ENCODE assay signal across 8 cellular contexts in genomic region chr17:74379495-74380085, GRCh38. TPM values are rescaled to one million over a fixed set of nuclear protein-coding genes. Genes with fewer than 3 reads are reported as not detected.
DNase-seq lines count a peak whose midpoint lies in the region; ATAC-seq, FAIRE-seq and TF ChIP-seq lines count a peak whose summit lies in the region.

No MANE protein-coding gene starts in this region.

- no peak overlapping the region for H3K4me3 Mint-ChIP-seq in nephron
- H3K4me3 Mint-ChIP-seq in stimulated activated memory B cell treated with anti-CD40 and anti-IgM and Interleukin-4, amounts not matched to agents 10 μg/mL and 1 μg/mL and 100 μg/mL, for 72 hours, result no peak overlapping the region

- H3K4me3 ChIP-seq in fibroblast of the aortic adventitia (ENCODE audit: low read depth, low read length), result no peak overlapping the region

- no peaks in the 10 kb centered on the region for H3K36me3 Mint-ChIP-seq in nephron (ENCODE audit: low read depth)
- no peaks in the 10 kb centered on the region for H3K36me3 Mint-ChIP-seq in stimulated activated memory B cell treated with anti-CD40 and anti-IgM and Interleukin-4, amounts not matched to agents 10 μg/mL and 1 μg/mL and 100 μg/mL, for 72 hours

- H3K27ac Mint-ChIP-seq in nephron, result no peak overlapping the region
- no peak overlapping the region for H3K27ac Mint-ChIP-seq in stimulated activated memory B cell treated with anti-CD40 and anti-IgM and Interleukin-4, amounts not matched to agents 10 μg/mL and 1 μg/mL and 100 μg/mL, for 72 hours

- peak; percentile 68 for ATAC-seq in GM18498 (IDR thresholded peaks at IDR 0.05; ENCODE audit: unreplicated experiment)
- peak; percentile 87 for ATAC-seq in stimulated activated memory B cell treated with anti-CD40 and anti-IgM and Interleukin-4, amounts not matched to agents 10 μg/mL and 1 μg/mL and 100 μg/mL, for 72 hours
- ATAC-seq in HG03457 (IDR thresholded peaks at IDR 0.05; ENCODE audit: unreplicated experiment), result no peak

- peaks cover 19% of the 10 kb centered on the region for H3K27me3 Mint-ChIP-seq in nephron (ENCODE audit: low read depth)
- peaks cover 22% of the 10 kb centered on the region for H3K27me3 Mint-ChIP-seq in stimulated activated memory B cell treated with anti-CD40 and anti-IgM and Interleukin-4, amounts not matched to agents 10 μg/mL and 1 μg/mL and 100 μg/mL, for 72 hours

- H3K9me3 Mint-ChIP-seq in nephron, result no peaks in the 10 kb centered on the region
- H3K9me3 Mint-ChIP-seq in stimulated activated memory B cell treated with anti-CD40 and anti-IgM and Interleukin-4, amounts not matched to agents 10 μg/mL and 1 μg/mL and 100 μg/mL, for 72 hours, result no peaks in the 10 kb centered on the region

- H3K4me1 Mint-ChIP-seq in nephron, result peaks cover 12% of the 10 kb centered on the region
- H3K4me1 Mint-ChIP-seq in stimulated activated memory B cell treated with anti-CD40 and anti-IgM and Interleukin-4, amounts not matched to agents 10 μg/mL and 1 μg/mL and 100 μg/mL, for 72 hours, result no peaks in the 10 kb centered on the region

- peak; percentile 92 for TF ChIP-seq CTCF in fibroblast of the aortic adventitia (IDR thresholded peaks at IDR 0.05; ENCODE audit: insufficient read depth, low read length)
- peak; percentile 85 to 98 (median 95) for TF ChIP-seq CTCF in nephron (IDR thresholded peaks at IDR 0.05; ENCODE audit: unreplicated experiment in 3 of 3)

- DNase-seq in Kasumi-1 (lab: John Stamatoyannopoulos, UW) (peak; percentile 90 to 91), RCC 7860 (ENCODE audit: low spot score) (peak; percentile 47), fibroblast of the aortic adventitia (ENCODE audit: low read depth) (peak; percentile 74)
- peak; percentile 84 to 93 for DNase-seq in activated T-helper 1 cell treated with anti-CD3 and anti-CD28 coated beads, Interleukin-2, amount 50 U/mL, for 16 hours (ENCODE audit: low read depth in 1 of 2, low spot score in 1 of 2)

- FAIRE-seq in RCC 7860 (lab: Jason Lieb, UNC), result no peak

RNA-seq across cellular contexts. Expression of gene GPR142, which starts 12.3 kb away (rescaled TPM):
- not detected in 2 replicates for total RNA-seq in fibroblast of the aortic adventitia (ENCODE audit: low replicate concordance)

RNA-seq across cellular contexts. Expression of gene BTBD17, which starts 17.9 kb away (rescaled TPM):
- not detected in 2 replicates for total RNA-seq in fibroblast of the aortic adventitia (ENCODE audit: low replicate concordance)

RNA-seq across cellular contexts. Expression of gene GPRC5C, which starts 52.3 kb away (rescaled TPM):
- total RNA-seq in fibroblast of the aortic adventitia (ENCODE audit: low replicate concordance), result 0.99 and 24.4 TPM in 2 replicates

RNA-seq across cellular contexts. Expression of gene KIF19, which starts 53.6 kb away (rescaled TPM):
- total RNA-seq in fibroblast of the aortic adventitia (ENCODE audit: low replicate concordance), result not detected in 2 replicates
